7 cellular contexts compared by ENCODE assay signal in genomic region chr4:27194599-27194998, GRCh38.
"Had no signal": no experiment of that assay in that cellular context is flagged by ENCODE, and none has a peak within 500 bp of the region (broad histone marks: within the 10 kb centered on the region; RNA-seq: fewer than 3 reads in every experiment).

No MANE protein-coding gene starts in this region.

- DNase-seq: H9, HCEC 1CT, IMR-90, KG1 had no signal

- H3K4me3 ChIP-seq: GM23338, K562 had no signal

- H3K27ac ChIP-seq: HL-60 had no signal

- ATAC-seq: GM23338, K562 had no signal

- H3K9me3 Mint-ChIP-seq: GM23338, H9 had no signal

- H3K27ac Mint-ChIP-seq: GM23338, H9 had no signal

- H3K4me3 Mint-ChIP-seq: GM23338, H9 had no signal
